8 cellular contexts compared by ENCODE assay signal in the genomic region with DNA sequence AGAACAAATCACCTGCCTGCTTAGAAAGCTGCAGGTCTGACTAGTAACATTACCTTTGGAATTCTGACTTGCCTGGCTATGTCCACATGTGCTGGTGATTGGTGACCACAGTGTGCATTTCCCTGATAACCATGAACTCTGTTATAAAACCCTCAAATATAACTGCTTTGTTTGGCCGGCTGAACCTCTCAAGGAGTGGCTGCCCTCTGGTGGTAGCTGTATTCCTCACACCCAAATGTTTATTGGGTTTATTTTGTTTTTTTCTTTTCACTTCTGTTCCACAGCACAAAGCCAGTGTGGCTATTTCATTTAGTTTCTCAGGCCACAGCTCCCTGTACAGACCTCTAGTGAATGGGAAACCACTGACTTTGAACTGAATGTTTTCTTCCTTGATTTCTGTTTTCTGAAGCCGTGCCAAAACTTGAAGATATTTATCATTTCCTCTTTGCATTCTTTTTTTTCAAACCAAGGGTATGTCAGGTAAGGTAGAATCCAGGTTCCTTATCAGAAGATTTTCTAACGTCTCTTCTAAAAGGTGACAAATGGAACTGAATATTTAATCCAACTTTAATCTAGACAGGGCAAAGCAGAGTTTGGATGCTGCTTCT.
DNase-seq lines count a peak whose midpoint lies in the region; ATAC-seq, FAIRE-seq and TF ChIP-seq lines count a peak whose summit lies in the region.

No MANE protein-coding gene starts in this region.

- H2AFZ ChIP-seq in SK-N-SH (ENCODE audit: low read depth) = peak overlapping the region; percentile 47

- H3K27ac ChIP-seq in SK-N-SH (ENCODE audit: low read depth in 2 of 2, low read length in 1 of 2) = peak overlapping the region in 1 of 2 experiments; percentile 34; a peak in 2 of 4 replicates

- WGBS in SK-N-SH (ENCODE audit: low lambda C conversion rate) = under 1% methylated on average over 3 of the region's 3 CpGs

- FAIRE-seq in endometrium (lab: Jason Lieb, UNC) = peak; percentile 15
- no peak for FAIRE-seq in urothelium cell line (lab: Jason Lieb, UNC)

- no peaks in the 10 kb centered on the region for H3K79me2 ChIP-seq in SK-N-SH (ENCODE audit: insufficient read depth)

- no peaks in the 10 kb centered on the region for H3K9me3 ChIP-seq in SK-N-SH

- TF ChIP-seq EP300 in SK-N-SH (IDR thresholded peaks at IDR 0.05; ENCODE audit: borderline replicate concordance in 1 of 2, low read depth in 1 of 2, low read length in 1 of 2) = no peak

- peak; percentile 4 for DNase-seq in AG04449 (ENCODE audit: low read depth, low spot score)
- peak; percentile 33 for DNase-seq in GM13976 (ENCODE audit: low spot score)
- DNase-seq in NCI-H1092 treated with DMSO at 0.1 percent for 48 hours (lab: John Stamatoyannopoulos, UW) = peak; percentile 33
- DNase-seq in SK-N-SH = peak; percentile 35
- DNase-seq in midbrain (lab: John Stamatoyannopoulos, UW) = peak; percentile 66
- DNase-seq in urothelium cell line (ENCODE audit: low spot score) = peak; percentile 63

- H3F3A ChIP-seq in SK-N-SH (replicated peaks; ENCODE audit: insufficient read depth) = no peaks in the 10 kb centered on the region

- no peaks in the 10 kb centered on the region for H3K9me2 ChIP-seq in SK-N-SH

- POLR2A ChIA-PET in AG04449 (lab: Yijun Ruan, JAX) (no interaction called here), SK-N-SH (lab: Yijun Ruan, JAX) (no interaction called here)

- H3K27me3 ChIP-seq in SK-N-SH (ENCODE audit: insufficient read depth) = no peaks in the 10 kb centered on the region

- peak; percentile 81 for TF ChIP-seq RAD21 in SK-N-SH (IDR thresholded peaks at IDR 0.05; ENCODE audit: low read length)

- in situ Hi-C loops in GM13976 (cut with MboI; ENCODE audit: low sequenced_read_pairs, unreplicated experiment) = no loop called here

- H3K4me3 ChIP-seq in AG04449 (ENCODE audit: low read depth, low read length) (no peak overlapping the region), SK-N-SH (ENCODE audit: low read depth in 2 of 2, low read length in 1 of 2) (no peak overlapping the region; a peak in 1 of 4 replicates)

- no peak overlapping the region for H3K4me2 ChIP-seq in SK-N-SH

- CTCF ChIA-PET in AG04449 (lab: Yijun Ruan, JAX) (interaction anchor here (0.6 to 7.3 kb wide), 26 partner anchors 10 to 1316 kb away, joined by 3 to 78 read pairs (median 4); partner anchors contain the start of gene CCDC85A), SK-N-SH (lab: Yijun Ruan, JAX) (interaction anchor here (0.6 to 2.4 kb wide), 23 partner anchors 10 to 1317 kb away, joined by 3 to 15 read pairs (median 4); partner anchors contain the start of gene CCDC85A)

- no peaks in the 10 kb centered on the region for H4K20me1 ChIP-seq in SK-N-SH (ENCODE audit: insufficient read depth)

- TF ChIP-seq CTCF in AG04449 (IDR thresholded peaks at IDR 0.05; ENCODE audit: insufficient read depth, low read length, missing control alignments) (peak; percentile 78), GM13976 (IDR thresholded peaks at IDR 0.05; ENCODE audit: borderline replicate concordance, control extremely low read depth, extremely low read depth, insufficient read depth, missing control alignments) (peak; percentile 61), SK-N-SH (IDR thresholded peaks at IDR 0.05) (peak; percentile 90)

- H3K36me3 ChIP-seq in SK-N-SH (replicated peaks in 1 of 2; ENCODE audit: control insufficient read depth in 1 of 2, insufficient read depth in 2 of 2, low read length in 1 of 2) = no peaks in the 10 kb centered on the region

- ATAC-seq in HG02763 (IDR thresholded peaks at IDR 0.05; ENCODE audit: unreplicated experiment) = peak; percentile 68

- H3K4me1 ChIP-seq in SK-N-SH (ENCODE audit: control insufficient read depth in 1 of 2, insufficient read depth in 2 of 2, low read depth in 1 of 2, low read length in 1 of 2) = no peaks in the 10 kb centered on the region; a peak in 1 of 4 replicates

- no peak overlapping the region for H3K9ac ChIP-seq in SK-N-SH

TF ChIP-seq in SK-N-SH, 30 proteins besides CTCF, POLR2A, EP300 and RAD21:
- TF ChIP-seq SMC3 (IDR thresholded peaks at IDR 0.05; ENCODE audit: low read depth, low read length) (peak; percentile 81), IRF3 (IDR thresholded peaks at IDR 0.05; ENCODE audit: low read depth, low read length) (no peak)

Comparison
In these comparisons a context has a peak if more than half of its experiments do, and no peak if none do; other contexts are left out.
1. DNase-seq: peak in every context shown above with its lines; median percentile 66 in midbrain; 63 in urothelium cell line; 35 in SK-N-SH; 33 in GM13976; 33 in NCI-H1092 treated with DMSO at 0.1 percent for 48 hours; 4 in AG04449.